8 cellular contexts compared by ENCODE assay signal in genomic region chr2:47225061-47225783, GRCh38. TPM values are rescaled to one million over a fixed set of nuclear protein-coding genes. Genes with fewer than 3 reads are reported as not detected.
DNase-seq lines count a peak whose midpoint lies in the region; ATAC-seq and TF ChIP-seq lines count a peak whose summit lies in the region.

No MANE protein-coding gene starts in this region.

- peak overlapping the region; percentile 17 for H3K27ac Mint-ChIP-seq in progenitor cell of endocrine pancreas

- DNase-seq in GM04503 (ENCODE audit: low read depth) (peak; percentile 71), NCI-H82 treated with DMSO at 0.1 percent for 48 hours (lab: John Stamatoyannopoulos, UW; ENCODE audit: unreplicated experiment) (peak; percentile 92), fibroblast of gingiva (ENCODE audit: low read depth) (peak; percentile 85), progenitor cell of endocrine pancreas (ENCODE audit: low spot score, unreplicated experiment) (no peak)
- DNase-seq in stimulated activated naive CD4-positive, alpha-beta T cell treated with Interleukin-2 at 50 U/mL for 16 hours (lab: John Stamatoyannopoulos, UW) = no peak
- DNase-seq in activated CD8-positive, alpha-beta memory T cell treated with anti-CD3 and anti-CD28 coated beads for 24 hours = no peak

- no peak for TF ChIP-seq CTCF in progenitor cell of endocrine pancreas (IDR thresholded peaks at IDR 0.05; ENCODE audit: unreplicated experiment)

- no peak overlapping the region for H3K4me3 Mint-ChIP-seq in progenitor cell of endocrine pancreas (ENCODE audit: low read depth)

- H3K36me3 Mint-ChIP-seq in progenitor cell of endocrine pancreas (ENCODE audit: insufficient read depth) = no peaks in the 10 kb centered on the region

- H3K4me1 Mint-ChIP-seq in progenitor cell of endocrine pancreas (ENCODE audit: low read depth) = peaks cover 38% of the 10 kb centered on the region

- peaks cover 4% of the 10 kb centered on the region for H3K27me3 Mint-ChIP-seq in progenitor cell of endocrine pancreas

- no peaks in the 10 kb centered on the region for H3K9me3 Mint-ChIP-seq in progenitor cell of endocrine pancreas (ENCODE audit: low read depth)

- no peak for ATAC-seq in HG02973 (IDR thresholded peaks at IDR 0.05; ENCODE audit: unreplicated experiment)
- no peak for ATAC-seq in GM21576 (IDR thresholded peaks at IDR 0.05; ENCODE audit: unreplicated experiment)

RNA-seq across cellular contexts. Expression of gene CALM2, which starts 48.9 kb away (rescaled TPM):
- total RNA-seq in progenitor cell of endocrine pancreas = 440 and 445 TPM in 2 replicates

Comparison
In these comparisons a context has a peak if more than half of its experiments do, and no peak if none do; other contexts are left out.
1. DNase-seq: peak in GM04503 (single experiment), NCI-H82 treated with DMSO at 0.1 percent for 48 hours (single experiment) and fibroblast of gingiva (single experiment); none in progenitor cell of endocrine pancreas (single experiment), stimulated activated naive CD4-positive, alpha-beta T cell treated with Interleukin-2 at 50 U/mL for 16 hours (single experiment) and activated CD8-positive, alpha-beta memory T cell treated with anti-CD3 and anti-CD28 coated beads for 24 hours (single experiment).